ENCODE assay signal across 10 cellular contexts in genomic region chr17:29393451-29393850, GRCh38. TPM values are rescaled to one million over a fixed set of nuclear protein-coding genes. Genes with fewer than 3 reads are reported as not detected.
DNase-seq lines count a peak whose midpoint lies in the region; ATAC-seq and TF ChIP-seq lines count a peak whose summit lies in the region.
"Had no signal": no experiment of that assay in that cellular context is flagged by ENCODE, and none has a peak within 500 bp of the region (broad histone marks: within the 10 kb centered on the region; RNA-seq: fewer than 3 reads in every experiment).

No MANE protein-coding gene starts in this region.

- DNase-seq in SK-N-SH: no peak
- peak; percentile 65 for DNase-seq in OCI-M1 (lab: John Stamatoyannopoulos, UW)
- no peak for DNase-seq in esophagus muscularis mucosa (ENCODE audit: extremely low spot score)
- DNase-seq in psoas muscle: no peak
- no peak for DNase-seq in HuH-7.5 (ENCODE audit: low spot score)
- DNase-seq: NCI-H1436; stimulated activated CD4-positive, alpha-beta T cell treated with anti-CD3 and anti-CD28 coated beads, Interleukin-12 subunit alpha, Interleukin-12 subunit beta, amount 100 ng/mL, for 4 hours had no signal

- H3K27ac ChIP-seq in SK-N-SH (ENCODE audit: low read depth in 2 of 2, low read length in 1 of 2): peak overlapping the region in 1 of 2 experiments; percentile 23; a peak in 1 of 4 replicates
- peak overlapping the region; percentile 3 to 61 (median 18) for H3K27ac ChIP-seq in esophagus muscularis mucosa (replicated peaks in 1 of 4)
- H3K27ac ChIP-seq in psoas muscle: peak overlapping the region; percentile 59

- peaks cover 10% of the 10 kb centered on the region in 2 experiments; a peak in 3 of 4 replicates for H3K4me1 ChIP-seq in SK-N-SH (ENCODE audit: control insufficient read depth in 1 of 2, insufficient read depth in 2 of 2, low read depth in 1 of 2, low read length in 1 of 2)
- H3K4me1 ChIP-seq in esophagus muscularis mucosa: peaks cover 18 to 53% (median 48%) of the 10 kb centered on the region in 4 donors
- H3K4me1 ChIP-seq in psoas muscle: peaks cover 41% of the 10 kb centered on the region

- H3K27me3 ChIP-seq in SK-N-SH (ENCODE audit: insufficient read depth) (no peaks in the 10 kb centered on the region), esophagus muscularis mucosa (no peaks in the 10 kb centered on the region), psoas muscle (ENCODE audit: insufficient read depth in 3 of 3, low read length in 2 of 3) (no peaks in the 10 kb centered on the region)

- H3K4me3 ChIP-seq in SK-N-SH (ENCODE audit: low read depth in 2 of 2, low read length in 1 of 2): no peak overlapping the region; a peak in 1 of 4 replicates
- no peak overlapping the region for H3K4me3 ChIP-seq in esophagus muscularis mucosa
- H3K4me3 ChIP-seq in psoas muscle: peak overlapping the region; percentile 99

- H3K36me3 ChIP-seq in SK-N-SH (replicated peaks in 1 of 2; ENCODE audit: control insufficient read depth in 1 of 2, insufficient read depth in 2 of 2, low read length in 1 of 2) (peaks cover 0 to 11% of the 10 kb centered on the region in 2 experiments), esophagus muscularis mucosa (peaks cover 0 to 4% (median 3%) of the 10 kb centered on the region in 4 donors), psoas muscle (ENCODE audit: insufficient read depth in 1 of 2, low read depth in 1 of 2) (peaks cover 0 to 4% of the 10 kb centered on the region in 2 donors)

- peaks cover 71% of the 10 kb centered on the region for H4K20me1 ChIP-seq in SK-N-SH (ENCODE audit: insufficient read depth)

- TF ChIP-seq CTCF in SK-N-SH (IDR thresholded peaks at IDR 0.05) (no peak), esophagus muscularis mucosa (IDR thresholded peaks at IDR 0.05) (no peak), psoas muscle (IDR thresholded peaks at IDR 0.05) (no peak)

- no peak overlapping the region for H2AFZ ChIP-seq in SK-N-SH (ENCODE audit: low read depth)

- POLR2A ChIA-PET in SK-N-SH (lab: Yijun Ruan, JAX): no interaction called here

- H3K9me3 ChIP-seq in SK-N-SH (no peaks in the 10 kb centered on the region), esophagus muscularis mucosa (no peaks in the 10 kb centered on the region), psoas muscle (no peaks in the 10 kb centered on the region)

- TF ChIP-seq RAD21 in SK-N-SH (IDR thresholded peaks at IDR 0.05; ENCODE audit: low read length): no peak

- no peak for TF ChIP-seq EP300 in SK-N-SH (IDR thresholded peaks at IDR 0.05; ENCODE audit: borderline replicate concordance in 1 of 2, low read depth in 1 of 2, low read length in 1 of 2)
- TF ChIP-seq EP300 in esophagus muscularis mucosa (IDR thresholded peaks at IDR 0.05): no peak

- TF ChIP-seq POLR2A in esophagus muscularis mucosa (IDR thresholded peaks at IDR 0.05; ENCODE audit: low read depth) (no peak), GM18505 (IDR thresholded peaks at IDR 0.05; ENCODE audit: borderline replicate concordance, extremely low read depth, insufficient read depth, insufficient read length) (no peak)

- H3K9me2 ChIP-seq in SK-N-SH: no peaks in the 10 kb centered on the region

- peaks cover 76% of the 10 kb centered on the region for H3K79me2 ChIP-seq in SK-N-SH (ENCODE audit: insufficient read depth)

- intact Hi-C loops in esophagus muscularis mucosa (cut with DNase I) (no loop called here), psoas muscle (cut with DNase I) (loop anchor here in 1 of 2 donors (10.0 kb wide), 1 partner anchor 61 kb away; no protein-coding TSS in a partner anchor)

- H3K4me2 ChIP-seq in SK-N-SH: peak overlapping the region; percentile 90; the same call in 1 of the 2 replicates

- CTCF ChIA-PET in SK-N-SH (lab: Yijun Ruan, JAX): interaction anchor here (1.9 kb wide), 1 partner anchor 23 kb away, joined by 15 read pairs; no protein-coding TSS in a partner anchor

- ATAC-seq in SK-N-SH treated with all-trans-retinoic acid at 6 μM for 48 hours: no peak
- ATAC-seq in psoas muscle: no peak
- ATAC-seq in GM18519 (IDR thresholded peaks at IDR 0.05; ENCODE audit: low FRiP score, unreplicated experiment): no peak
- no peak for ATAC-seq in GM18505 (IDR thresholded peaks at IDR 0.05; ENCODE audit: unreplicated experiment)

- H3K9ac ChIP-seq in SK-N-SH: no peak overlapping the region

- H3F3A ChIP-seq in SK-N-SH (replicated peaks; ENCODE audit: insufficient read depth): peaks cover 11% of the 10 kb centered on the region

TF ChIP-seq in SK-N-SH, 30 proteins besides CTCF, POLR2A, EP300 and RAD21 (continues in another document):
- TF ChIP-seq JUND (IDR thresholded peaks at IDR 0.05) (no peak), PBX3 (IDR thresholded peaks at IDR 0.05) (no peak), IRF3 (IDR thresholded peaks at IDR 0.05; ENCODE audit: low read depth, low read length) (no peak), FOXM1 (IDR thresholded peaks at IDR 0.05; ENCODE audit: low read depth) (no peak), USF1 (IDR thresholded peaks at IDR 0.05; ENCODE audit: borderline replicate concordance, low read depth) (no peak), MEF2A (IDR thresholded peaks at IDR 0.05; ENCODE audit: borderline replicate concordance, low read depth) (no peak), FOXJ3 (CRISPR knock-in tag; IDR thresholded peaks at IDR 0.05) (no peak), GATA2 (CRISPR knock-in tag; IDR thresholded peaks at IDR 0.05) (no peak), TCF12 (IDR thresholded peaks at IDR 0.05) (no peak)

TF ChIP-seq in SK-N-SH treated with all-trans-retinoic acid at 6 μM for 48 hours, 23 proteins besides CTCF, POLR2A, EP300 and RAD21:
- TF ChIP-seq ESRRG (CRISPR knock-in tag; IDR thresholded peaks at IDR 0.05) (no peak), GLIS3 (CRISPR knock-in tag; IDR thresholded peaks at IDR 0.05) (no peak), ZNF565 (CRISPR knock-in tag; conservative IDR thresholded peaks at IDR 0.05; ENCODE audit: low read depth) (no peak), CSDC2 (CRISPR knock-in tag; IDR thresholded peaks at IDR 0.05) (no peak), TOX (CRISPR knock-in tag; IDR thresholded peaks at IDR 0.05; ENCODE audit: borderline replicate concordance) (no peak), PATZ1 (CRISPR knock-in tag; IDR thresholded peaks at IDR 0.05; ENCODE audit: borderline replicate concordance) (no peak), PPARA (CRISPR knock-in tag; IDR thresholded peaks at IDR 0.05; ENCODE audit: borderline replicate concordance) (no peak)
TF ChIP-seq in SK-N-SH treated with all-trans-retinoic acid at 6 μM for 48 hours: peak in this region for 0.

RNA-seq across cellular contexts. Expression of gene TAOK1, which starts 3.3 kb away (rescaled TPM):
- 5.9 and 7.4 TPM in 2 replicates for polyA plus RNA-seq in SK-N-SH (2012; rRNA removed)
- 9.7 and 11.9 TPM in 2 replicates for polyA plus RNA-seq in SK-N-SH (2012; cell fraction: cytosol; rRNA removed)
- polyA plus RNA-seq in SK-N-SH (2012; cell fraction: nucleus; rRNA removed): 5.4 and 12.3 TPM in 2 replicates
- total RNA-seq in esophagus muscularis mucosa: 10 to 100 TPM; 48.7 to 73.1 (median 58.9) TPM
- total RNA-seq in psoas muscle: 10 to 100 TPM; 42.5 to 49.8 (median 46.5) TPM
- 10 to 100 TPM in 2 of 3 donors, 1 to 10 TPM in 1; 6.3 to 23.0 (median 11.2) TPM for polyA plus RNA-seq in psoas muscle
